Comparison of ENCODE assay signal across 27 cellular contexts in the genomic region with DNA sequence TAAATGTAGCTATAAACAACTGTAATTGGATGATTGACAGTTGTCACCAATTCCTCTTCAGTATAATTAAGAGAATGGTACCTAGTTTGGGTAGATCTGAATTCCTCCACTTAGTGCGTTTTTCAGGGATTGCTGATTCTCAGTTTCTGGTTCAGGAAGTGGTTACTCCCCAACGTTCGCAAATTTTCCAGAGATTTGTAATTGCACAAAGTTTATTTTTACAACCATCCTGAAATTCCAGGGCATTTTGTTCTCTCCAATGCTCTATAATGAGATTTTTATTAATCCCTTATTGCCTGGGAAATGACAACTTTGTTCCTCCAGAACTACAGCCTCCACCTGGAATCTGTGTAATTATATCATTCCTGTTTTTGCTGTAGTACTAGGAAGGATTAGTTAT.
A peak's percentile ranks its signal among the peaks of the same experiment; 100 is the strongest.
DNase-seq lines count a peak whose midpoint lies in the region; ATAC-seq, FAIRE-seq and TF ChIP-seq lines count a peak whose summit lies in the region.
"Had no signal": no experiment of that assay in that cellular context is flagged by ENCODE, and none has a peak within 500 bp of the region (broad histone marks: within the 10 kb centered on the region; RNA-seq: fewer than 3 reads in every experiment).

No MANE protein-coding gene starts in this region.

- no peaks in the 10 kb centered on the region for H3K4me1 ChIP-seq in A673 (ENCODE audit: insufficient read depth, low read length, poor library complexity, severe bottlenecking)
- H3K4me1 ChIP-seq: A549, breast epithelium, colonic mucosa, prostate gland, sigmoid colon, stomach, transverse colon had no signal

- H3K4me3 ChIP-seq in A673 (ENCODE audit: low read depth, low read length, poor library complexity, severe bottlenecking), result no peak overlapping the region
- H3K4me3 ChIP-seq: A549, breast epithelium, colonic mucosa, prostate gland, sigmoid colon, stomach, transverse colon had no signal

- TF ChIP-seq CTCF in A673 (conservative IDR thresholded peaks at IDR 0.05; ENCODE audit: low read depth, low read length), result no peak

- no peaks in the 10 kb centered on the region for H3K27me3 ChIP-seq in A673 (replicated peaks; ENCODE audit: insufficient read depth, low read depth, low read length, poor library complexity)
- H3K27me3 ChIP-seq: breast epithelium, colonic mucosa, sigmoid colon, stomach, transverse colon had no signal

- POLR2A ChIA-PET in A673 (lab: Charles Lee; ENCODE audit: low non-redundant PET), result no interaction called here

- no peaks in the 10 kb centered on the region for H3K9me3 ChIP-seq in A673 (ENCODE audit: low read depth, low read length, poor library complexity, severe bottlenecking)
- H3K9me3 ChIP-seq: A549, breast epithelium, colonic mucosa, prostate gland, sigmoid colon, SK-N-SH, stomach, transverse colon had no signal

- FAIRE-seq in H54 (lab: Jason Lieb, UNC), result peak; percentile 69
- FAIRE-seq: A549, GM18507 had no signal

- BruUV-seq in A673 (replicated peaks; lab: Mats Ljungman, UMichigan), result no TSS peak

- no peaks in the 10 kb centered on the region for H3K36me3 ChIP-seq in A673 (ENCODE audit: insufficient read depth, low read length, poor library complexity, severe bottlenecking)
- H3K36me3 ChIP-seq: breast epithelium, colonic mucosa, prostate gland, sigmoid colon, stomach, transverse colon had no signal

- DNase-seq in AG08396 (ENCODE audit: low spot score) (peak; percentile 8), H54 (ENCODE audit: insufficient read length, low spot score) (no peak), astrocyte of the hippocampus (ENCODE audit: low read depth, low spot score) (peak; percentile 11), iris pigment epithelial cell (ENCODE audit: low read depth) (peak; percentile 19), A673 (ENCODE audit: low spot score) (no peak)
- DNase-seq: activated gamma-delta T cell; colonic mucosa; effector memory CD8-positive, alpha-beta T cell; H7; mammary epithelial cell; NCI-H1417; NCI-H2081; NCI-H345; NCI-H774; sigmoid colon; SK-N-SH; stomach; T-helper 17 cell; transverse colon had no signal

- H3K27ac ChIP-seq in A673 (ENCODE audit: low read depth, low read length, poor library complexity, severe bottlenecking), result no peak overlapping the region
- H3K27ac ChIP-seq: A549, breast epithelium, colonic mucosa, prostate gland, RWPE1, sigmoid colon, stomach, transverse colon had no signal

- CTCF ChIA-PET in A673 (lab: Charles Lee), result no interaction called here

- intact Hi-C loops in A673 (cut with micrococcal nuclease; ENCODE audit: unreplicated experiment), result no loop called here

- TF ChIP-seq POLR2A in H54 (IDR thresholded peaks at IDR 0.05; ENCODE audit: low read depth, low read length), result no peak

- ATAC-seq in GM21717 (IDR thresholded peaks at IDR 0.05; ENCODE audit: unreplicated experiment) (no peak), HG02981 (IDR thresholded peaks at IDR 0.05; ENCODE audit: unreplicated experiment) (no peak), GM21825 (IDR thresholded peaks at IDR 0.05; ENCODE audit: unreplicated experiment) (no peak)
- ATAC-seq: A549; effector memory CD8-positive, alpha-beta T cell; T-helper 17 cell had no signal

Comparison
In these comparisons a context has a peak if more than half of its experiments do, and no peak if none do; other contexts are left out.
1. DNase-seq: peak in AG08396 (single experiment), astrocyte of the hippocampus (single experiment) and iris pigment epithelial cell (single experiment); none in H54 (single experiment) and A673 (single experiment).